1 cellular context compared by ENCODE assay signal in the genomic region with DNA sequence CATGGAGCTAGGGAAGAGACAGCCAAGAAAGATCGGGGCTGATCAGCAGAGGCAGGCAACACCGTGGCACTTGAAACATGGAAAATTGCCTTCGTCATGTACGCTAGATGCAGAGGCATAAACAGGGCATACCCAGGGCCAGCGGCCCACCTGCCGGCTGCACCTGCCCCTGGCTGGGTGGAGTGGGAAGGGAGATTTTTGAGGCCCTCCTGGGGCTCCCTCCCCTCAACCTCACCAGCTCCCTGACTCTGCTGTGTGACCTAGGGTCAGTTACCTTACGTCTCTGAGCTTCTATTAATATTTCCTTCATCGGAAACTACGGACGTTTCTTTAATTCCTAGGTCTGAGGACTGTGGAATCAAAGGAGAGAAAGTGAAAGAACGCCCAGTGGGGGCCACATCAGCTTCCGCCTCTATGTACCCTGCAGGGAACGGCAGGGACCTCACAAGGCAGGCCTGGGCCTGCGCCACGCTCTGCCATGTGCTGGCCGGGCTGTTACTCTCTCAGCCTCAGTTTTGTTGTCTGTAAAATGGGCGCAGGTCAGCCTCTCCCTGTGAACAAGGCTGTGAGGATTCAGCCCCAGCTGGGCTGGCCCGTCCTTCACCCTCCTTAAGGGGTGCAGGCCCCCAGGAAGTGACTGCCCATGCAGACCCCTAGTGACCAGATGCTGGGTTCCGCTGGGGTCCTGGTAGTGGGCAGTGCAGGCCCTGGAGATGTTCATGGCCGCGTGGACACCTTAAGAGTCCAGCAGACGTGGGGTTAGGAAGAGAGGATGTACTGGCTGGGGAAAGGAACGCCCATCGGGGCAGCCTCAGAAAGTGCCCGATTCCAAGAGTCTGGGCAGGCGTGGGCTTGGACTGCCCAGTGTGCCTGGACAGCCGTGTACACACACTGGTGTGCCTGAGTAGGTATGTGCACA.
TF ChIP-seq lines count a peak whose summit lies in the region.

No MANE protein-coding gene starts in this region.

TF ChIP-seq in WTC11, 78 proteins besides CTCF, POLR2A, EP300 and RAD21:
- TF ChIP-seq STAT6 (CRISPR knock-in tag; conservative IDR thresholded peaks at IDR 0.05; ENCODE audit: low read depth) (no peak), GTF2I (CRISPR knock-in tag; conservative IDR thresholded peaks at IDR 0.05) (0 out of 2 replicates have a peak, but pooled peaks have one; percentile 34), ZNF232 (CRISPR knock-in tag; IDR thresholded peaks at IDR 0.05) (no peak), TCF7 (CRISPR knock-in tag; IDR thresholded peaks at IDR 0.05; ENCODE audit: low read depth) (no peak)
- TF ChIP-seq, protein P1, sequence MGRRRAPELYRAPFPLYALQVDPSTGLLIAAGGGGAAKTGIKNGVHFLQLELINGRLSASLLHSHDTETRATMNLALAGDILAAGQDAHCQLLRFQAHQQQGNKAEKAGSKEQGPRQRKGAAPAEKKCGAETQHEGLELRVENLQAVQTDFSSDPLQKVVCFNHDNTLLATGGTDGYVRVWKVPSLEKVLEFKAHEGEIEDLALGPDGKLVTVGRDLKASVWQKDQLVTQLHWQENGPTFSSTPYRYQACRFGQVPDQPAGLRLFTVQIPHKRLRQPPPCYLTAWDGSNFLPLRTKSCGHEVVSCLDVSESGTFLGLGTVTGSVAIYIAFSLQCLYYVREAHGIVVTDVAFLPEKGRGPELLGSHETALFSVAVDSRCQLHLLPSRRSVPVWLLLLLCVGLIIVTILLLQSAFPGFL (CRISPR knock-in tag; IDR thresholded peaks at IDR 0.05; ENCODE audit: borderline replicate concordance) = no peak
- TF ChIP-seq, protein P2, sequence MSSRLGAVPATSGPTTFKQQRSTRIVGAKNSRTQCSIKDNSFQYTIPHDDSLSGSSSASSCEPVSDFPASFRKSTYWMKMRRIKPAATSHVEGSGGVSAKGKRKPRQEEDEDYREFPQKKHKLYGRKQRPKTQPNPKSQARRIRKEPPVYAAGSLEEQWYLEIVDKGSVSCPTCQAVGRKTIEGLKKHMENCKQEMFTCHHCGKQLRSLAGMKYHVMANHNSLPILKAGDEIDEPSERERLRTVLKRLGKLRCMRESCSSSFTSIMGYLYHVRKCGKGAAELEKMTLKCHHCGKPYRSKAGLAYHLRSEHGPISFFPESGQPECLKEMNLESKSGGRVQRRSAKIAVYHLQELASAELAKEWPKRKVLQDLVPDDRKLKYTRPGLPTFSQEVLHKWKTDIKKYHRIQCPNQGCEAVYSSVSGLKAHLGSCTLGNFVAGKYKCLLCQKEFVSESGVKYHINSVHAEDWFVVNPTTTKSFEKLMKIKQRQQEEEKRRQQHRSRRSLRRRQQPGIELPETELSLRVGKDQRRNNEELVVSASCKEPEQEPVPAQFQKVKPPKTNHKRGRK (CRISPR knock-in tag; IDR thresholded peaks at IDR 0.05; ENCODE audit: borderline replicate concordance) = no peak
